ENCODE assay signal across 9 cellular contexts in genomic region chr2:85243101-85244072, GRCh38.
DNase-seq lines count a peak whose midpoint lies in the region; TF ChIP-seq lines count a peak whose summit lies in the region.
"Had no signal": no experiment of that assay in that cellular context is flagged by ENCODE, and none has a peak within 500 bp of the region (broad histone marks: within the 10 kb centered on the region; RNA-seq: fewer than 3 reads in every experiment).

No MANE protein-coding gene starts in this region.

- intact Hi-C loops in tibial artery (cut with DNase I; ENCODE audit: low total_unique reads) (no loop called here), vagina (cut with DNase I) (no loop called here)

- TF ChIP-seq POLR2A in NB4 (IDR thresholded peaks at IDR 0.05; ENCODE audit: extremely low read depth, insufficient read length) (no peak), vagina (IDR thresholded peaks at IDR 0.05) (no peak)

- in situ Hi-C loops in astrocyte of the cerebellum (cut with HindIII; ENCODE audit: low sequenced_read_pairs), result loop anchor here (5.0 kb wide), 1 partner anchor 96 kb away; no protein-coding TSS in a partner anchor

- H3K36me3 ChIP-seq in tibial artery, result no peaks in the 10 kb centered on the region
- no peaks in the 10 kb centered on the region for H3K36me3 ChIP-seq in vagina
- H3K36me3 ChIP-seq: SJSA1 had no signal

- H3K27ac ChIP-seq in tibial artery (no peak overlapping the region), vagina (no peak overlapping the region)
- H3K27ac ChIP-seq: SJSA1 had no signal

- no peak overlapping the region for H3K4me3 ChIP-seq in NB4 (ENCODE audit: low read depth, low read length)
- H3K4me3 ChIP-seq in astrocyte of the cerebellum (ENCODE audit: low read depth, low read length), result no peak overlapping the region
- H3K4me3 ChIP-seq in tibial artery, result no peak overlapping the region
- H3K4me3 ChIP-seq in vagina, result no peak overlapping the region
- H3K4me3 ChIP-seq: SJSA1 had no signal

- peaks cover 0 to 55% (median 28%) of the 10 kb centered on the region in 4 donors for H3K4me1 ChIP-seq in tibial artery
- peaks cover 56% of the 10 kb centered on the region for H3K4me1 ChIP-seq in vagina

- DNase-seq in NB4 (ENCODE audit: low read depth) (peak; percentile 59), astrocyte of the cerebellum (ENCODE audit: low read depth) (no peak), kidney tubule cell (ENCODE audit: low spot score) (peak; percentile 23), tibial artery (peak in 1 of 2 donors; percentile 50), hepatic stellate cell (ENCODE audit: low spot score) (no peak), AG08395 (ENCODE audit: low spot score) (no peak), vagina (ENCODE audit: extremely low spot score in 2 of 2) (no peak)

- H3K9me3 ChIP-seq in tibial artery, result no peaks in the 10 kb centered on the region
- no peaks in the 10 kb centered on the region for H3K9me3 ChIP-seq in vagina
- H3K9me3 ChIP-seq: SJSA1 had no signal

- H3K27me3 ChIP-seq in tibial artery, result no peaks in the 10 kb centered on the region
- H3K27me3 ChIP-seq in vagina, result no peaks in the 10 kb centered on the region
- H3K27me3 ChIP-seq: SJSA1 had no signal

- TF ChIP-seq CTCF in GM12874 (IDR thresholded peaks at IDR 0.05; ENCODE audit: insufficient read depth, low read depth, low read length) (peak; percentile 44), NB4 (IDR thresholded peaks at IDR 0.05; ENCODE audit: low read depth, low read length) (peak; percentile 68), astrocyte of the cerebellum (IDR thresholded peaks at IDR 0.05; ENCODE audit: low read depth, low read length, missing control alignments) (peak; percentile 47), tibial artery (IDR thresholded peaks at IDR 0.05) (peak; percentile 21 to 45), vagina (IDR thresholded peaks at IDR 0.05) (peak in 1 of 3 experiments; percentile 28)

Comparison
In these comparisons a context has a peak if more than half of its experiments do, and no peak if none do; other contexts are left out.
1. DNase-seq: peak in NB4 (single experiment) and kidney tubule cell (single experiment); none in astrocyte of the cerebellum (single experiment), hepatic stellate cell (single experiment), AG08395 (single experiment) and vagina (0 of 2).